ENCODE assay signal across 17 cellular contexts in genomic region chr6:40419881-40420705, GRCh38.
DNase-seq lines count a peak whose midpoint lies in the region; ATAC-seq and TF ChIP-seq lines count a peak whose summit lies in the region.
"Had no signal": no experiment of that assay in that cellular context is flagged by ENCODE, and none has a peak within 500 bp of the region (broad histone marks: within the 10 kb centered on the region; RNA-seq: fewer than 3 reads in every experiment).

No MANE protein-coding gene starts in this region.

- H3K27ac ChIP-seq in HUES48 (ENCODE audit: low read depth, low read length) (peak overlapping the region; percentile 61), esophagus squamous epithelium (no peak overlapping the region)
- H3K27ac ChIP-seq: SK-N-MC had no signal

- no peak for TF ChIP-seq POLR2A in esophagus squamous epithelium (IDR thresholded peaks at IDR 0.05)

- H3K4me1 ChIP-seq in HUES48 (ENCODE audit: control insufficient read depth, insufficient read depth, low read length) = peaks cover 34% of the 10 kb centered on the region
- H3K4me1 ChIP-seq in NT2/D1 (ENCODE audit: insufficient read depth, insufficient read length) = peaks cover 7% of the 10 kb centered on the region
- H3K4me1 ChIP-seq in esophagus squamous epithelium = peaks cover 0 to 39% (median 7%) of the 10 kb centered on the region in 3 donors

- H3K36me3 ChIP-seq in HUES48 (ENCODE audit: control insufficient read depth, insufficient read depth, low read length) = no peaks in the 10 kb centered on the region
- no peaks in the 10 kb centered on the region for H3K36me3 ChIP-seq in NT2/D1 (ENCODE audit: insufficient read depth, insufficient read length, low read length)
- no peaks in the 10 kb centered on the region for H3K36me3 ChIP-seq in esophagus squamous epithelium

- no peak for ATAC-seq in GM21360 (IDR thresholded peaks at IDR 0.05; ENCODE audit: unreplicated experiment)
- ATAC-seq: Panc1 had no signal

- H3K9ac ChIP-seq in HUES48 (ENCODE audit: low read depth, low read length) (no peak overlapping the region), NT2/D1 (ENCODE audit: insufficient read length, low read depth) (peak overlapping the region; percentile 47)

- peaks cover 4 to 7% (median 5%) of the 10 kb centered on the region in 3 donors for H3K27me3 Mint-ChIP-seq in immature natural killer cell (ENCODE audit: low read depth in 3 of 3)

- peak; percentile 32 for DNase-seq in NT2/D1 (ENCODE audit: low read depth, low spot score)
- DNase-seq in immature natural killer cell = no peak
- DNase-seq in esophagus squamous epithelium (lab: John Stamatoyannopoulos, UW) = no peak
- no peak for DNase-seq in DMS79 treated with DMSO at 0.1 percent for 48 hours (lab: John Stamatoyannopoulos, UW)
- DNase-seq in activated gamma-delta T cell (lab: John Stamatoyannopoulos, UW) = no peak
- DNase-seq: CD8-positive, alpha-beta memory T cell; GF-D8; GOT3; Kasumi-1; NCI-H1105; NCI-H187 treated with DMSO at 0.1 percent for 48 hours; NCI-H774; Right ventricle myocardium superior had no signal

- intact Hi-C loops in esophagus squamous epithelium (cut with DNase I) = no loop called here

- H3K27ac Mint-ChIP-seq in immature natural killer cell = peak overlapping the region in 4 of 6 donors; percentile 14 to 79 (median 34)

- no peaks in the 10 kb centered on the region for H3K9me3 Mint-ChIP-seq in immature natural killer cell
- H3K9me3 Mint-ChIP-seq: CD8-positive, alpha-beta memory T cell had no signal

- H3K4me3 Mint-ChIP-seq in immature natural killer cell = peak overlapping the region in 1 of 5 donors; percentile 40
- H3K4me3 Mint-ChIP-seq: CD8-positive, alpha-beta memory T cell had no signal

- WGBS in esophagus squamous epithelium, 2 donors = 84 to 90% methylated on average over 15 to 19 of the region's 19 CpGs

- H3K4me1 Mint-ChIP-seq in immature natural killer cell = peaks cover 8 to 15% of the 10 kb centered on the region in 2 donors
- H3K4me1 Mint-ChIP-seq: CD8-positive, alpha-beta memory T cell had no signal

- no peak for TF ChIP-seq CTCF in esophagus squamous epithelium (IDR thresholded peaks at IDR 0.05)

- no peak overlapping the region for H3K4me3 ChIP-seq in HUES48 (ENCODE audit: low read depth, low read length)
- H3K4me3 ChIP-seq in NT2/D1 (ENCODE audit: insufficient read length, low read depth) = no peak overlapping the region
- no peak overlapping the region for H3K4me3 ChIP-seq in esophagus squamous epithelium
- H3K4me3 ChIP-seq: SK-N-MC had no signal

- H3K9me3 ChIP-seq in HUES48 (ENCODE audit: control insufficient read depth, insufficient read depth, low read length) (no peaks in the 10 kb centered on the region), NT2/D1 (ENCODE audit: insufficient read depth, low read length) (no peaks in the 10 kb centered on the region), esophagus squamous epithelium (no peaks in the 10 kb centered on the region)

- no peaks in the 10 kb centered on the region for H3K27me3 ChIP-seq in HUES48 (ENCODE audit: control insufficient read depth, insufficient read depth, low read length)
- no peaks in the 10 kb centered on the region for H3K27me3 ChIP-seq in NT2/D1 (ENCODE audit: insufficient read depth, insufficient read length)
- H3K27me3 ChIP-seq in esophagus squamous epithelium = no peaks in the 10 kb centered on the region

- H3K36me3 Mint-ChIP-seq in immature natural killer cell = peaks cover 0 to 3% (median 0%) of the 10 kb centered on the region in 3 donors
- H3K36me3 Mint-ChIP-seq: CD8-positive, alpha-beta memory T cell had no signal
